ENCODE assay signal across 8 cellular contexts in genomic region chr1:220803401-220804201, GRCh38. TPM values are rescaled to one million over a fixed set of nuclear protein-coding genes. Genes with fewer than 3 reads are reported as not detected.
A peak's percentile ranks its signal among the peaks of the same experiment; 100 is the strongest.
DNase-seq lines count a peak whose midpoint lies in the region; ATAC-seq and TF ChIP-seq lines count a peak whose summit lies in the region.

No MANE protein-coding gene starts in this region.

- intact Hi-C loops in PC-9 (cut with micrococcal nuclease; ENCODE audit: unreplicated experiment) (loop anchor here (1.0 kb wide), 2 partner anchors 28 to 522 kb away; no protein-coding TSS in a partner anchor), mucosa of descending colon (cut with DNase I, micrococcal nuclease) (no loop called here)

- H4K20me1 ChIP-seq in PC-9 (ENCODE audit: insufficient read depth) = no peaks in the 10 kb centered on the region

- H3F3A ChIP-seq in PC-9 (ENCODE audit: insufficient read depth, low read depth) = no peaks in the 10 kb centered on the region; the same call in 1 of the 2 replicates

- H3K36me3 ChIP-seq in PC-9 (ENCODE audit: low read depth) (no peaks in the 10 kb centered on the region), mucosa of descending colon (ENCODE audit: low read depth) (no peaks in the 10 kb centered on the region)

- TF ChIP-seq CTCF in PC-9 (conservative IDR thresholded peaks at IDR 0.05) (peak; percentile 92), endothelial cell (IDR thresholded peaks at IDR 0.05; ENCODE audit: unreplicated experiment) (peak; percentile 92), mucosa of descending colon (IDR thresholded peaks at IDR 0.05) (no peak)

- no peaks in the 10 kb centered on the region for H3K79me2 ChIP-seq in PC-9 (ENCODE audit: low read depth)

- H3K27ac ChIP-seq in PC-9 = no peak overlapping the region

- no peak overlapping the region for H3K27ac Mint-ChIP-seq in endothelial cell (ENCODE audit: unreplicated experiment)

- no peak overlapping the region for H3K4me3 ChIP-seq in PC-9
- no peak overlapping the region for H3K4me3 ChIP-seq in mucosa of descending colon

- no peak overlapping the region for H2AFZ ChIP-seq in PC-9

- H3K4me3 Mint-ChIP-seq in endothelial cell (ENCODE audit: unreplicated experiment) = no peak overlapping the region

- BruUV-seq in PC-9 (replicated peaks; lab: Mats Ljungman, UMichigan) = no TSS peak

- ATAC-seq in HG02870 (IDR thresholded peaks at IDR 0.05; ENCODE audit: unreplicated experiment) (peak; percentile 63), mucosa of descending colon (peak; percentile 75), HG02571 (IDR thresholded peaks at IDR 0.05; ENCODE audit: unreplicated experiment) (no peak)

- CTCF ChIA-PET in PC-9 (lab: Charles Lee) = interaction anchor here (0.6 to 1.2 kb wide), 4 partner anchors 14 to 614 kb away, joined by 3 to 5 read pairs (median 3); no protein-coding TSS in a partner anchor

- H3K9me3 ChIP-seq in PC-9 (ENCODE audit: insufficient read depth, low read depth) (no peaks in the 10 kb centered on the region; the same call in 1 of the 2 replicates), mucosa of descending colon (no peaks in the 10 kb centered on the region)

- no peaks in the 10 kb centered on the region for H3K9me3 Mint-ChIP-seq in endothelial cell (ENCODE audit: unreplicated experiment)

- H3K9me2 ChIP-seq in PC-9 (ENCODE audit: insufficient read depth) = no peaks in the 10 kb centered on the region

- DNase-seq in activated T-cell treated with anti-CD3 and anti-CD28 coated beads for 4 hours (peak; percentile 11), PC-9 (peak in 1 of 2 experiments; percentile 44), endothelial cell (ENCODE audit: low spot score) (peak; percentile 49), mucosa of descending colon (peak in 1 of 3 donors; percentile 60), middle frontal gyrus (ENCODE audit: extremely low spot score, low spot score) (no peak)
- no peak for DNase-seq in activated T-cell treated with anti-CD3 and anti-CD28 coated beads, Interleukin-2, amount 50 U/mL, for 1 hour

- H3K4me1 Mint-ChIP-seq in endothelial cell (ENCODE audit: unreplicated experiment) = no peaks in the 10 kb centered on the region

- H3K27me3 ChIP-seq in PC-9 (ENCODE audit: insufficient read depth, low read depth) = no peaks in the 10 kb centered on the region

- no peaks in the 10 kb centered on the region for H3K36me3 Mint-ChIP-seq in endothelial cell (ENCODE audit: low read depth, unreplicated experiment)

- H3K4me2 ChIP-seq in PC-9 = no peak overlapping the region

- POLR2A ChIA-PET in PC-9 (lab: Charles Lee; ENCODE audit: unreplicated experiment) = no interaction called here

- peaks cover 3% of the 10 kb centered on the region for H3K4me1 ChIP-seq in PC-9 (replicated peaks; ENCODE audit: insufficient read depth)
- peaks cover 2% of the 10 kb centered on the region for H3K4me1 ChIP-seq in mucosa of descending colon (ENCODE audit: low read depth)

- peaks cover 5% of the 10 kb centered on the region for H3K27me3 Mint-ChIP-seq in endothelial cell (ENCODE audit: unreplicated experiment)

RNA-seq across cellular contexts. Expression of gene MTARC1, which starts 16.9 kb away (rescaled TPM):
- total RNA-seq in PC-9 (2021) = 54.4 and 72.5 TPM in 2 replicates
- 2.6 TPM for total RNA-seq in endothelial cell (ENCODE audit: unreplicated experiment)
- 10 to 100 TPM; 22.7 to 47.2 (median 34.7) TPM for total RNA-seq in mucosa of descending colon

RNA-seq across cellular contexts. Expression of gene MTARC2, which starts 55.5 kb away (rescaled TPM):
- total RNA-seq in PC-9 (2021) = 23.1 and 32.2 TPM in 2 replicates
- total RNA-seq in endothelial cell (ENCODE audit: unreplicated experiment) = 3.6 TPM
- total RNA-seq in mucosa of descending colon = 10 to 100 TPM; 26.7 to 41.8 (median 35.6) TPM

Comparison
In these comparisons a context has a peak if more than half of its experiments do, and no peak if none do; other contexts are left out.
1. DNase-seq: peak in activated T-cell treated with anti-CD3 and anti-CD28 coated beads for 4 hours (single experiment) and endothelial cell (single experiment); none in activated T-cell treated with anti-CD3 and anti-CD28 coated beads, Interleukin-2, amount 50 U/mL, for 1 hour (single experiment) and middle frontal gyrus (single experiment).